In the genomic region with DNA sequence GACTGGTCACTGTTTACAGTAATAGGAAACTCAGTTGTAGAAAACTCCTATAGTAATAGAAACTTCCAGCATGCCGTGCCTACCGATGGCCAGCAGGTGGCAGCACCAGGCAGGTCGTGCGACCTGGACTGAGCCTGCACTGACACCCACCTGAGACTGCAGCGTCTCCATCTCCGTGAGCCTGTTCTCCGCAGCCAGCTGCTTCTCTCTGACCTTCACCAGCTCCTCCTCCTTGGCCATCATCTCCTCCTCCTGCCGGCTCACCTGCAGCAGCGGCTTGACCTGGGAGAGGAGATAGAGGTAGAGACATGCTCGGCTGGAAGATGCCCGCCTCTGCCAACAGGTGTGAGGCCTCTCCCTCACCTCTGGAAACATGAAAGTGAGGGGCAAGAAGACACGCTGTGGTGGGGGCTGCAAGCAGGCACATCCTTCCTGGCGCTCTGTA, we compare ENCODE assay signal across 1 cellular context.
TF ChIP-seq lines count a peak whose summit lies in the region.

No MANE protein-coding gene starts in this region.

TF ChIP-seq in IMR-90, 13 proteins besides CTCF, POLR2A, EP300 and RAD21 (continued from another document):
- TF ChIP-seq, protein P1, sequence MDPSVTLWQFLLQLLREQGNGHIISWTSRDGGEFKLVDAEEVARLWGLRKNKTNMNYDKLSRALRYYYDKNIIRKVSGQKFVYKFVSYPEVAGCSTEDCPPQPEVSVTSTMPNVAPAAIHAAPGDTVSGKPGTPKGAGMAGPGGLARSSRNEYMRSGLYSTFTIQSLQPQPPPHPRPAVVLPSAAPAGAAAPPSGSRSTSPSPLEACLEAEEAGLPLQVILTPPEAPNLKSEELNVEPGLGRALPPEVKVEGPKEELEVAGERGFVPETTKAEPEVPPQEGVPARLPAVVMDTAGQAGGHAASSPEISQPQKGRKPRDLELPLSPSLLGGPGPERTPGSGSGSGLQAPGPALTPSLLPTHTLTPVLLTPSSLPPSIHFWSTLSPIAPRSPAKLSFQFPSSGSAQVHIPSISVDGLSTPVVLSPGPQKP (IDR thresholded peaks at IDR 0.05; ENCODE audit: borderline replicate concordance, low read depth, low read length), result no peak
TF ChIP-seq in IMR-90: peak in this region for 2.
